Comparison of ENCODE assay signal across 19 cellular contexts in genomic region chr11:109432105-109432504, GRCh38. TPM values are rescaled to one million over a fixed set of nuclear protein-coding genes. Genes with fewer than 3 reads are reported as not detected.
DNase-seq lines count a peak whose midpoint lies in the region; FAIRE-seq and TF ChIP-seq lines count a peak whose summit lies in the region.
"Had no signal": no experiment of that assay in that cellular context is flagged by ENCODE, and none has a peak within 500 bp of the region (broad histone marks: within the 10 kb centered on the region; RNA-seq: fewer than 3 reads in every experiment).

No MANE protein-coding gene starts in this region.

- H3K79me2 ChIP-seq in astrocyte (ENCODE audit: insufficient read depth, low read length) = no peaks in the 10 kb centered on the region

- TF ChIP-seq CTCF in HFFc6 (IDR thresholded peaks at IDR 0.05) (no peak), astrocyte (IDR thresholded peaks at IDR 0.05; ENCODE audit: insufficient read depth, low read depth, low read length) (no peak), fibroblast of the aortic adventitia (IDR thresholded peaks at IDR 0.05; ENCODE audit: insufficient read depth, low read length) (no peak), WERI-Rb-1 (IDR thresholded peaks at IDR 0.05; ENCODE audit: low read depth, low read length) (no peak)

- H3K36me3 ChIP-seq in astrocyte (ENCODE audit: insufficient read depth, low read length) (no peaks in the 10 kb centered on the region), WERI-Rb-1 (no peaks in the 10 kb centered on the region)
- H3K36me3 ChIP-seq: Peyer's patch had no signal

- H3K27ac Mint-ChIP-seq in HFFc6 (peak overlapping the region; percentile 84), astrocyte (ENCODE audit: unreplicated experiment) (no peak overlapping the region)
- H3K27ac Mint-ChIP-seq: B cell; CD4-positive, CD25-positive, alpha-beta regulatory T cell; T-helper 1 cell treated with Interleukin-12 subunit alpha and Interleukin-12 subunit beta and Interleukin-4 antibody, amounts not matched to agents 30 μg/mL and 1 μg/mL, for 36 hours had no signal

- H3K27me3 Mint-ChIP-seq in HFFc6 (ENCODE audit: insufficient read depth) = no peaks in the 10 kb centered on the region
- H3K27me3 Mint-ChIP-seq in astrocyte (ENCODE audit: low read depth, unreplicated experiment) = peaks cover 37% of the 10 kb centered on the region
- H3K27me3 Mint-ChIP-seq: B cell; CD4-positive, CD25-positive, alpha-beta regulatory T cell had no signal

- H3K9ac ChIP-seq in astrocyte (ENCODE audit: low read length) = no peak overlapping the region

- H3K27me3 ChIP-seq in astrocyte (ENCODE audit: insufficient read depth, low read length) = no peaks in the 10 kb centered on the region
- H3K27me3 ChIP-seq in WERI-Rb-1 (ENCODE audit: insufficient read depth, low read depth, severe bottlenecking) = no peaks in the 10 kb centered on the region
- H3K27me3 ChIP-seq: Peyer's patch had no signal

- no peak overlapping the region for H3K4me2 ChIP-seq in astrocyte (ENCODE audit: low read length)
- H3K4me2 ChIP-seq: A549 had no signal

- H4K20me1 ChIP-seq in astrocyte (ENCODE audit: insufficient read depth, low read length) = no peaks in the 10 kb centered on the region

- H3K36me3 Mint-ChIP-seq in HFFc6 (ENCODE audit: low read depth) (no peaks in the 10 kb centered on the region), astrocyte (ENCODE audit: low read depth, unreplicated experiment) (no peaks in the 10 kb centered on the region)
- H3K36me3 Mint-ChIP-seq: CD4-positive, CD25-positive, alpha-beta regulatory T cell had no signal

- H3K9me3 Mint-ChIP-seq in HFFc6 (no peaks in the 10 kb centered on the region), astrocyte (ENCODE audit: unreplicated experiment) (no peaks in the 10 kb centered on the region)
- H3K9me3 Mint-ChIP-seq: T-helper 1 cell treated with Interleukin-12 subunit alpha and Interleukin-12 subunit beta and Interleukin-4 antibody, amounts not matched to agents 30 μg/mL and 1 μg/mL, for 36 hours had no signal

- in situ Hi-C loops in KBM-7 (cut with MboI; ENCODE audit: low pct_unique_long_range_greater_than_20kb, low sequenced_read_pairs) = no loop called here

- no peak overlapping the region for H3K27ac ChIP-seq in astrocyte (ENCODE audit: low read depth, low read length)
- no peak overlapping the region for H3K27ac ChIP-seq in WERI-Rb-1
- H3K27ac ChIP-seq: A549, Peyer's patch had no signal

- no peak overlapping the region for H2AFZ ChIP-seq in astrocyte (ENCODE audit: low read depth, low read length)

- DNase-seq in AG20443 (ENCODE audit: low spot score) (peak; percentile 57), HFFc6 (peak; percentile 37), astrocyte (ENCODE audit: low read depth) (peak; percentile 89), fibroblast of the aortic adventitia (ENCODE audit: low read depth) (peak; percentile 55), OCI-M1 (lab: John Stamatoyannopoulos, UW) (no peak), NCI-H128 (lab: John Stamatoyannopoulos, UW; ENCODE audit: unreplicated experiment) (no peak), WERI-Rb-1 (no peak), KBM-7 (no peak)
- DNase-seq: CD4-positive, CD25-positive, alpha-beta regulatory T cell; NCI-H1436; NCI-H2029 treated with DMSO at 0.1 percent for 48 hours; NCI-H510A; Peyer's patch; Right ventricle myocardium superior had no signal

- H3K4me1 Mint-ChIP-seq in HFFc6 (ENCODE audit: low read depth) = peaks cover 58% of the 10 kb centered on the region
- H3K4me1 Mint-ChIP-seq in astrocyte (ENCODE audit: low read depth, unreplicated experiment) = no peaks in the 10 kb centered on the region
- H3K4me1 Mint-ChIP-seq: B cell; CD4-positive, CD25-positive, alpha-beta regulatory T cell had no signal

- peak overlapping the region; percentile 54; the same call in 1 of the 2 replicates for H3K4me3 Mint-ChIP-seq in HFFc6
- H3K4me3 Mint-ChIP-seq in astrocyte (ENCODE audit: unreplicated experiment) = no peak overlapping the region
- H3K4me3 Mint-ChIP-seq: B cell; CD4-positive, CD25-positive, alpha-beta regulatory T cell; T-helper 1 cell treated with Interleukin-12 subunit alpha and Interleukin-12 subunit beta and Interleukin-4 antibody, amounts not matched to agents 30 μg/mL and 1 μg/mL, for 36 hours had no signal

- FAIRE-seq in astrocyte (lab: Jason Lieb, UNC) = peak; percentile 93
- FAIRE-seq: A549, GM18507, HTR-8/SVneo had no signal

- H3K4me3 ChIP-seq in astrocyte (ENCODE audit: insufficient read depth, low read depth, low read length) = no peak overlapping the region
- H3K4me3 ChIP-seq in fibroblast of the aortic adventitia (ENCODE audit: low read depth, low read length) = no peak overlapping the region
- H3K4me3 ChIP-seq in WERI-Rb-1 (ENCODE audit: low read depth, low read length) = no peak overlapping the region
- H3K4me3 ChIP-seq: A549, Peyer's patch had no signal

- no peaks in the 10 kb centered on the region for H3K9me3 ChIP-seq in astrocyte (ENCODE audit: insufficient read depth, low read depth, low read length)
- no peaks in the 10 kb centered on the region for H3K9me3 ChIP-seq in WERI-Rb-1 (ENCODE audit: severe bottlenecking)
- H3K9me3 ChIP-seq: A549, Peyer's patch had no signal

- H3K4me1 ChIP-seq in astrocyte (ENCODE audit: insufficient read depth, low read length) = no peaks in the 10 kb centered on the region
- H3K4me1 ChIP-seq: A549, Peyer's patch had no signal

RNA-seq across cellular contexts. Expression of gene C11orf87, which starts 10.1 kb away (rescaled TPM):
- total RNA-seq in HFFc6 (2021; fragmentation: NEBNext Ultra II Directional; extraction: Animal tissue kit (Norgen Biotek cat#: 25700)) = under 1 TPM; 0.07 to 0.51 (median 0.43) TPM
- 0.07 TPM in 1 of 2 replicates, not detected in the other for total RNA-seq in astrocyte
- 0.09 TPM in 1 of 2 replicates, not detected in the other for total RNA-seq in fibroblast of the aortic adventitia (ENCODE audit: low replicate concordance)
- total RNA-seq: B cell; CD4-positive, CD25-positive, alpha-beta regulatory T cell; Peyer's patch had no signal

Comparison
In these comparisons a context has a peak if more than half of its experiments do, and no peak if none do; other contexts are left out.
1. DNase-seq: peak in AG20443 (single experiment), HFFc6 (single experiment), astrocyte (single experiment) and fibroblast of the aortic adventitia (single experiment); none in OCI-M1 (single experiment), NCI-H128 (single experiment), WERI-Rb-1 (single experiment) and KBM-7 (single experiment).